8 cellular contexts compared by ENCODE assay signal in the genomic region with DNA sequence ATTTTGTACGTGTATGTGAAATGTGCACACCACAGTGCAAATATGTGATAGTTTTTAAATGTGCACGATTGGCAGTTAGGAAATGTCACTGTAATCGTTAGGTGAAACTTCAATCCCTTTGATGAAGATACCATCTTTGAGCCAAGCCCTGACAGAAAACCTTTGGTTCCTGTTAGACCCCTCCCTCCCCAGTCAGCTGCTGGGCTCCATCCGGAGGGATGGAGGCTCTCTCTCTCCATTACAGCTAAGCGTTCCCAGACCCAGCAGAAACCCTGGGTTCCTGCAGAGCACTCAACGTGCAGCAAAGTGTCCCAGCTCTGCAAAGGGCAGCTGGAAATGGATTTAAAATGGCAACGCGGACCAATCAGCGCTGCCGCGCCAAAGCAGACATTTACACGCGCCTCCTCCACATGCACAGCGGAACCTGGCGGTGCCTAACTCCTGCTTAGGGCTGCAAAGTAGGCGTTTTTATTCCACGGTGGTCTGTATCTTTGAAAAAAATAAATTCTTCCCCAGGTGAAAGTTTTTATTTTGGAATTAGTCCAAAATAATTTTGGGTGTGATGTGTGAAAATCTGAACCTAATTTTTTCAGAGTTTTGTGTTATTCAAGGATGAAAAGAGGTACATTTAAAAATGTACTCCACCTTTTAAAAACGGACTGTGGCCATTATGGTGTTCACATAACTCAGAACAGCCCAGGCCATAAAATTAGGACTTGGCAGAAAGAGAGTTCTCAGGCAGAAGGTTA. TPM values are rescaled to one million over a fixed set of nuclear protein-coding genes. Genes with fewer than 3 reads are reported as not detected.
DNase-seq lines count a peak whose midpoint lies in the region; FAIRE-seq and TF ChIP-seq lines count a peak whose summit lies in the region.

No MANE protein-coding gene starts in this region.

- H3K4me1 ChIP-seq in KMS-11 (ENCODE audit: low read depth, poor library complexity, severe bottlenecking) (peaks cover 6% of the 10 kb centered on the region), mesodermal cell (ENCODE audit: control insufficient read depth, insufficient read depth, low read length, poor library complexity, severe bottlenecking) (peaks cover 21% of the 10 kb centered on the region)

- 0% methylated on average over 11 to 14 of the region's 18 CpGs for WGBS in mesodermal cell (ENCODE audit: insufficient coverage in 2 of 2), 2 experiments

- DNase-seq in DMS114 treated with DMSO at 0.1 percent for 48 hours (lab: John Stamatoyannopoulos, UW; ENCODE audit: unreplicated experiment) (peak; percentile 90), bronchial epithelial cell (ENCODE audit: low read depth) (peak; percentile 59), cortex of kidney (lab: John Stamatoyannopoulos, UW) (no peak), NOMO-1 (lab: John Stamatoyannopoulos, UW; ENCODE audit: unreplicated experiment in 2 of 2) (no peak), ureter (ENCODE audit: low spot score) (no peak), GM19239 (ENCODE audit: insufficient read length, low spot score) (no peak)

- H3K27ac ChIP-seq in KMS-11 = no peak overlapping the region
- H3K27ac ChIP-seq in mesodermal cell (ENCODE audit: low read depth, low read length, severe bottlenecking) = peak overlapping the region; percentile 87

- H2AFZ ChIP-seq in KMS-11 (ENCODE audit: low read depth) = peak overlapping the region; percentile 99

- H3K79me2 ChIP-seq in KMS-11 (ENCODE audit: insufficient read depth, low read depth) = no peaks in the 10 kb centered on the region

- H4K20me1 ChIP-seq in KMS-11 (ENCODE audit: insufficient read depth) = no peaks in the 10 kb centered on the region

- FAIRE-seq in bronchial epithelial cell (lab: Jason Lieb, UNC) = no peak
- FAIRE-seq in GM19239 (lab: Jason Lieb, UNC) = no peak

- H3K27me3 ChIP-seq in KMS-11 (ENCODE audit: insufficient read depth, low read depth) (no peaks in the 10 kb centered on the region), bronchial epithelial cell (ENCODE audit: control insufficient read depth, insufficient read depth, low read length) (no peaks in the 10 kb centered on the region)

- no peak for TF ChIP-seq CTCF in KMS-11 (conservative IDR thresholded peaks at IDR 0.05; ENCODE audit: low read depth, low read length)
- TF ChIP-seq CTCF in bronchial epithelial cell (IDR thresholded peaks at IDR 0.05; ENCODE audit: insufficient read depth, low read length, severe bottlenecking) = peak; percentile 16

- H3K9me3 ChIP-seq in mesodermal cell (ENCODE audit: control insufficient read depth, low read length) = no peaks in the 10 kb centered on the region

- H3K9ac ChIP-seq in KMS-11 = peak overlapping the region; percentile 46; the same call in 1 of the 2 replicates

- H3K36me3 ChIP-seq in KMS-11 (ENCODE audit: insufficient read depth) (no peaks in the 10 kb centered on the region), bronchial epithelial cell (ENCODE audit: control insufficient read depth, insufficient read depth, low read length) (no peaks in the 10 kb centered on the region), mesodermal cell (ENCODE audit: control insufficient read depth, insufficient read depth, low read length) (peaks cover 5% of the 10 kb centered on the region)

- peak overlapping the region; percentile 88 for H3K4me2 ChIP-seq in KMS-11

- H3K4me3 ChIP-seq in KMS-11 (IDR thresholded peaks at IDR 0.05; ENCODE audit: insufficient read depth, low read depth, low read length) (no peak overlapping the region), bronchial epithelial cell (ENCODE audit: low read depth, low read length) (peak overlapping the region; percentile 84), mesodermal cell (ENCODE audit: extremely low read depth, insufficient read depth, low read length, poor library complexity, severe bottlenecking) (peak overlapping the region; percentile 89)

RNA-seq across cellular contexts. Expression of a gene that starts 1.4 kb away (rescaled TPM):
- total RNA-seq in bronchial epithelial cell = 8.3 and 21.1 TPM in 2 replicates
- polyA plus RNA-seq in mesodermal cell (2013, experiment 1 of 2) = 370 TPM
- polyA plus RNA-seq in mesodermal cell (2013, experiment 2 of 2) = 394 TPM
- total RNA-seq in ureter = not detected

Comparison
In these comparisons a context has a peak if more than half of its experiments do, and no peak if none do; other contexts are left out.
1. DNase-seq: peak in DMS114 treated with DMSO at 0.1 percent for 48 hours (single experiment) and bronchial epithelial cell (single experiment); none in cortex of kidney (single experiment), NOMO-1 (0 of 2), ureter (single experiment) and GM19239 (single experiment).